18 cellular contexts compared by ENCODE assay signal in the genomic region with DNA sequence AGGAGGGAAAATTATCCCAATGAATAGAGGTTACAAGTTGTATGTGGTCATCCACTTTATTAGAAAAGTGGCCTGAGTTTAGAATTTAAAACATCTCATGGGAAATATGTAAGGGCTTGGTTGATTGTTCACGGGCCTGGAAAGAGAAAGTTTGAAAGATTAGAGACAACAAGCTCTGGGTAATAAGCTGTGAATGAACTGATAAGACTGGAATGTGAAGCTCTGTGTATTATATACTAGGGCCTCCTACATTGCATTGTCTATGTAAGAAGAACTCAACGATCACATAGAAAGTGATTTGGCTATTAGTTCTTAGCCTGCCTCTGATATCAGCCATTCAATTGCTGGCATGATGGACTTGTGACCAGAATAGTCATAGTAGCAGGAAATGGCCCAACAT.
DNase-seq lines count a peak whose midpoint lies in the region; ATAC-seq, FAIRE-seq and TF ChIP-seq lines count a peak whose summit lies in the region.
"Had no signal": no experiment of that assay in that cellular context is flagged by ENCODE, and none has a peak within 500 bp of the region (broad histone marks: within the 10 kb centered on the region; RNA-seq: fewer than 3 reads in every experiment).

No MANE protein-coding gene starts in this region.

- CTCF ChIA-PET in CD8-positive, alpha-beta memory T cell (lab: Charles Lee) = no interaction called here

- H3K27ac Mint-ChIP-seq in CD8-positive, alpha-beta memory T cell = no peak overlapping the region
- H3K27ac Mint-ChIP-seq: CD14-positive monocyte, GM23338 had no signal

- no peak overlapping the region for H3K4me3 ChIP-seq in fibroblast of villous mesenchyme (ENCODE audit: low read depth, low read length)
- no peak overlapping the region for H3K4me3 ChIP-seq in CD8-positive, alpha-beta memory T cell (ENCODE audit: low read length)
- H3K4me3 ChIP-seq: GM23338, PC-9 had no signal

- POLR2A ChIA-PET in CD8-positive, alpha-beta memory T cell (lab: Charles Lee) = no interaction called here

- no peaks in the 10 kb centered on the region for H3K4me1 ChIP-seq in CD8-positive, alpha-beta memory T cell (ENCODE audit: insufficient read depth, low read length)

- DNase-seq in H54 (ENCODE audit: insufficient read length, low spot score) = no peak
- peak; percentile 29 for DNase-seq in fibroblast of villous mesenchyme (ENCODE audit: low read depth)
- DNase-seq in renal cortical epithelial cell (ENCODE audit: low read depth) = peak; percentile 2
- no peak for DNase-seq in amniotic stem cell (lab: John Stamatoyannopoulos, UW)
- no peak for DNase-seq in CD8-positive, alpha-beta memory T cell
- DNase-seq: NCI-H1048, NCI-H1436 treated with DMSO at 0.1 percent for 48 hours, NCI-H2029 treated with DMSO at 0.1 percent for 48 hours, NCI-H2171 treated with DMSO at 0.1 percent for 48 hours, NCI-H510A, NCI-H774, PC-9 had no signal

- TF ChIP-seq POLR2A in H54 (IDR thresholded peaks at IDR 0.05; ENCODE audit: low read depth, low read length) = no peak

- no peaks in the 10 kb centered on the region for H3K4me1 Mint-ChIP-seq in CD8-positive, alpha-beta memory T cell
- H3K4me1 Mint-ChIP-seq: CD14-positive monocyte had no signal

- H3K9me3 ChIP-seq in CD8-positive, alpha-beta memory T cell (ENCODE audit: low read length) = no peaks in the 10 kb centered on the region

- no peak overlapping the region for H3K27ac ChIP-seq in CD8-positive, alpha-beta memory T cell (ENCODE audit: low read depth, low read length)
- H3K27ac ChIP-seq: KMS-11, PC-9 had no signal

- H3K36me3 ChIP-seq in CD8-positive, alpha-beta memory T cell (ENCODE audit: insufficient read depth, low read length) = no peaks in the 10 kb centered on the region

- H3K27me3 Mint-ChIP-seq in CD8-positive, alpha-beta memory T cell = no peaks in the 10 kb centered on the region

- no peaks in the 10 kb centered on the region for H3K36me3 Mint-ChIP-seq in CD8-positive, alpha-beta memory T cell
- H3K36me3 Mint-ChIP-seq: CD14-positive monocyte had no signal

- FAIRE-seq in H54 (lab: Jason Lieb, UNC) = peak; percentile 11
- FAIRE-seq: HepG2 had no signal

- no peaks in the 10 kb centered on the region for H3K27me3 ChIP-seq in CD8-positive, alpha-beta memory T cell (ENCODE audit: insufficient read depth, low read length, poor library complexity, severe bottlenecking)

- ATAC-seq in SK-N-SH treated with all-trans-retinoic acid at 6 μM for 48 hours (peak; percentile 22; the same call in 1 of the 3 replicates), GM21529 (IDR thresholded peaks at IDR 0.05; ENCODE audit: unreplicated experiment) (no peak)
- ATAC-seq: GM23338, HepG2 had no signal

- no peak for TF ChIP-seq CTCF in fibroblast of villous mesenchyme (IDR thresholded peaks at IDR 0.05; ENCODE audit: insufficient read depth, low read depth, low read length)

- H3K4me3 Mint-ChIP-seq in CD8-positive, alpha-beta memory T cell = no peak overlapping the region
- H3K4me3 Mint-ChIP-seq: CD14-positive monocyte, GM23338 had no signal

- peaks cover 3 to 13% (median 6%) of the 10 kb centered on the region in 5 donors for H3K9me3 Mint-ChIP-seq in CD8-positive, alpha-beta memory T cell
- H3K9me3 Mint-ChIP-seq: GM23338 had no signal

TF ChIP-seq in SK-N-SH treated with all-trans-retinoic acid at 6 μM for 48 hours, 23 proteins besides CTCF, POLR2A, EP300 and RAD21:
- no peak for TF ChIP-seq ARNTL (CRISPR knock-in tag; IDR thresholded peaks at IDR 0.05; ENCODE audit: borderline replicate concordance, low read depth)
- TF ChIP-seq ZNF70 (CRISPR knock-in tag; IDR thresholded peaks at IDR 0.05) = no peak
- TF ChIP-seq ESRRG (CRISPR knock-in tag; IDR thresholded peaks at IDR 0.05) = no peak
- TF ChIP-seq, protein P1, sequence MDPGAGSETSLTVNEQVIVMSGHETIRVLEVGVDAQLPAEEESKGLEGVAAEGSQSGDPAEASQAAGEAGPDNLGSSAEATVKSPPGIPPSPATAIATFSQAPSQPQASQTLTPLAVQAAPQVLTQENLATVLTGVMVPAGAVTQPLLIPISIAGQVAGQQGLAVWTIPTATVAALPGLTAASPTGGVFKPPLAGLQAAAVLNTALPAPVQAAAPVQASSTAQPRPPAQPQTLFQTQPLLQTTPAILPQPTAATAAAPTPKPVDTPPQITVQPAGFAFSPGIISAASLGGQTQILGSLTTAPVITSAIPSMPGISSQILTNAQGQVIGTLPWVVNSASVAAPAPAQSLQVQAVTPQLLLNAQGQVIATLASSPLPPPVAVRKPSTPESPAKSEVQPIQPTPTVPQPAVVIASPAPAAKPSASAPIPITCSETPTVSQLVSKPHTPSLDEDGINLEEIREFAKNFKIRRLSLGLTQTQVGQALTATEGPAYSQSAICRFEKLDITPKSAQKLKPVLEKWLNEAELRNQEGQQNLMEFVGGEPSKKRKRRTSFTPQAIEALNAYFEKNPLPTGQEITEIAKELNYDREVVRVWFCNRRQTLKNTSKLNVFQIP (CRISPR knock-in tag; IDR thresholded peaks at IDR 0.05; ENCODE audit: borderline replicate concordance, low read depth) = no peak
- no peak for TF ChIP-seq PPARA (CRISPR knock-in tag; IDR thresholded peaks at IDR 0.05; ENCODE audit: borderline replicate concordance)
- no peak for TF ChIP-seq SNAI2 (CRISPR knock-in tag; IDR thresholded peaks at IDR 0.05)
- TF ChIP-seq RARB (CRISPR knock-in tag; IDR thresholded peaks at IDR 0.05) = no peak
- TF ChIP-seq, protein P2, sequence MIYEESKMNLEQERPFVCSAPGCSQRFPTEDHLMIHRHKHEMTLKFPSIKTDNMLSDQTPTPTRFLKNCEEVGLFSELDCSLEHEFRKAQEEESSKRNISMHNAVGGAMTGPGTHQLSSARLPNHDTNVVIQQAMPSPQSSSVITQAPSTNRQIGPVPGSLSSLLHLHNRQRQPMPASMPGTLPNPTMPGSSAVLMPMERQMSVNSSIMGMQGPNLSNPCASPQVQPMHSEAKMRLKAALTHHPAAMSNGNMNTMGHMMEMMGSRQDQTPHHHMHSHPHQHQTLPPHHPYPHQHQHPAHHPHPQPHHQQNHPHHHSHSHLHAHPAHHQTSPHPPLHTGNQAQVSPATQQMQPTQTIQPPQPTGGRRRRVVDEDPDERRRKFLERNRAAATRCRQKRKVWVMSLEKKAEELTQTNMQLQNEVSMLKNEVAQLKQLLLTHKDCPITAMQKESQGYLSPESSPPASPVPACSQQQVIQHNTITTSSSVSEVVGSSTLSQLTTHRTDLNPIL (CRISPR knock-in tag; IDR thresholded peaks at IDR 0.05; ENCODE audit: low read depth) = no peak
- no peak for TF ChIP-seq ZFP30 (CRISPR knock-in tag; IDR thresholded peaks at IDR 0.05)
- TF ChIP-seq ZNF565 (CRISPR knock-in tag; conservative IDR thresholded peaks at IDR 0.05; ENCODE audit: low read depth) = no peak
- no peak for TF ChIP-seq CSDC2 (CRISPR knock-in tag; IDR thresholded peaks at IDR 0.05)
- no peak for TF ChIP-seq ZFP3 (CRISPR knock-in tag; IDR thresholded peaks at IDR 0.05)
- TF ChIP-seq GLIS3 (CRISPR knock-in tag; IDR thresholded peaks at IDR 0.05) = no peak
- TF ChIP-seq ZC3H10 (CRISPR knock-in tag; IDR thresholded peaks at IDR 0.05) = no peak
TF ChIP-seq in SK-N-SH treated with all-trans-retinoic acid at 6 μM for 48 hours: peak in this region for 0.

Comparison
In these comparisons a context has a peak if more than half of its experiments do, and no peak if none do; other contexts are left out.
1. DNase-seq: peak in fibroblast of villous mesenchyme (single experiment) and renal cortical epithelial cell (single experiment); none in H54 (single experiment), amniotic stem cell (single experiment) and CD8-positive, alpha-beta memory T cell (0 of 5).